10 cellular contexts compared by ENCODE assay signal in genomic region chrX:107777536-107777832, GRCh38. TPM values are rescaled to one million over a fixed set of nuclear protein-coding genes. Genes with fewer than 3 reads are reported as not detected.
DNase-seq lines count a peak whose midpoint lies in the region; ATAC-seq and TF ChIP-seq lines count a peak whose summit lies in the region.
"Had no signal": no experiment of that assay in that cellular context is flagged by ENCODE, and none has a peak within 500 bp of the region (broad histone marks: within the 10 kb centered on the region; RNA-seq: fewer than 3 reads in every experiment).

Gene NCBP2L (plus strand): TSS chrX:107777733. CDS start chrX:107794221, 16,488 bp downstream.

- H3K4me2 ChIP-seq in Karpas-422 (ENCODE audit: low read depth, low read length, poor library complexity, severe bottlenecking): peak within 1 kb of the TSS; percentile 80

- H3K4me3 ChIP-seq in AG09309 (ENCODE audit: control insufficient read depth, low read depth, low read length): peak within 1 kb of the TSS; percentile 48
- H3K4me3 ChIP-seq in Karpas-422 (ENCODE audit: low read length): peak within 1 kb of the TSS; percentile 66

- H3K9me3 ChIP-seq in Karpas-422 (ENCODE audit: low read length): no peaks in the 10 kb centered on the region

- H3K4me3 Mint-ChIP-seq in dendritic cell treated with granulocyte-macrophage colony-stimulating factor and Interleukin-4, amounts not matched to agents 40 ng/mL and 50 ng/mL, for 4 days: peak within 1 kb of the TSS; percentile 70
- H3K4me3 Mint-ChIP-seq in nephron progenitor cell: peak within 1 kb of the TSS; percentile 81

- no peak within 1 kb of the TSS for H3K27ac ChIP-seq in Karpas-422 (ENCODE audit: low read length)

- no peaks in the 10 kb centered on the region for H3K9me3 Mint-ChIP-seq in dendritic cell treated with granulocyte-macrophage colony-stimulating factor and Interleukin-4, amounts not matched to agents 40 ng/mL and 50 ng/mL, for 4 days
- peaks cover 28% of the 10 kb centered on the region for H3K9me3 Mint-ChIP-seq in nephron progenitor cell

- H3K27me3 ChIP-seq in Karpas-422 (ENCODE audit: low read length): no peaks in the 10 kb centered on the region

- DNase-seq in AG09309 (ENCODE audit: low read depth) (no peak), Karpas-422 (no peak), nephron progenitor cell (no peak), GF-D8 (lab: John Stamatoyannopoulos, UW) (no peak), RPMI8226 (no peak)

- TF ChIP-seq CTCF in AG09309 (IDR thresholded peaks at IDR 0.05; ENCODE audit: control insufficient read depth, insufficient read depth, low read depth, low read length, missing control alignments): no peak
- no peak for TF ChIP-seq CTCF in nephron progenitor cell (IDR thresholded peaks at IDR 0.05)

- H2AFZ ChIP-seq in Karpas-422 (ENCODE audit: low read length): peak within 1 kb of the TSS; percentile 84

- no peaks in the 10 kb centered on the region for H3K9me2 ChIP-seq in Karpas-422 (replicated peaks; ENCODE audit: insufficient read depth, low read length)

- no peaks in the 10 kb centered on the region for H3K79me2 ChIP-seq in Karpas-422 (ENCODE audit: low read length)

- no peaks in the 10 kb centered on the region for H4K20me1 ChIP-seq in Karpas-422 (ENCODE audit: insufficient read depth, low read depth, low read length)

- H3K27me3 Mint-ChIP-seq in dendritic cell treated with granulocyte-macrophage colony-stimulating factor and Interleukin-4, amounts not matched to agents 40 ng/mL and 50 ng/mL, for 4 days: peaks cover 37% of the 10 kb centered on the region
- peaks cover 34% of the 10 kb centered on the region for H3K27me3 Mint-ChIP-seq in nephron progenitor cell (ENCODE audit: low read depth, poor library complexity)

- ATAC-seq in GM19328 (IDR thresholded peaks at IDR 0.05; ENCODE audit: unreplicated experiment) (no peak), GM18498 (IDR thresholded peaks at IDR 0.05; ENCODE audit: unreplicated experiment) (no peak)

- peak within 1 kb of the TSS; percentile 20 for H3K27ac Mint-ChIP-seq in dendritic cell treated with granulocyte-macrophage colony-stimulating factor and Interleukin-4, amounts not matched to agents 40 ng/mL and 50 ng/mL, for 4 days
- H3K27ac Mint-ChIP-seq in nephron progenitor cell: no peak within 1 kb of the TSS

- H3K4me1 Mint-ChIP-seq in dendritic cell treated with granulocyte-macrophage colony-stimulating factor and Interleukin-4, amounts not matched to agents 40 ng/mL and 50 ng/mL, for 4 days (ENCODE audit: low read depth): peaks cover 14% of the 10 kb centered on the region
- peaks cover 31% of the 10 kb centered on the region for H3K4me1 Mint-ChIP-seq in nephron progenitor cell

- H3K9ac ChIP-seq in Karpas-422 (ENCODE audit: low read length): peak within 1 kb of the TSS; percentile 66

- H3K36me3 ChIP-seq in Karpas-422 (ENCODE audit: insufficient read depth, low read length): no peaks in the 10 kb centered on the region

- intact Hi-C loops in dendritic cell treated with granulocyte-macrophage colony-stimulating factor and Interleukin-4, amounts not matched to agents 40 ng/mL and 50 ng/mL, for 4 days (cut with micrococcal nuclease): loop anchor here (1.0 to 10.0 kb wide), 3 partner anchors 118 to 753 kb away; no protein-coding TSS in a partner anchor

- peaks cover 16% of the 10 kb centered on the region for H3K4me1 ChIP-seq in Karpas-422 (ENCODE audit: low read length)

- H3K36me3 Mint-ChIP-seq in dendritic cell treated with granulocyte-macrophage colony-stimulating factor and Interleukin-4, amounts not matched to agents 40 ng/mL and 50 ng/mL, for 4 days (ENCODE audit: low read depth): no peaks in the 10 kb centered on the region
- H3K36me3 Mint-ChIP-seq in nephron progenitor cell (ENCODE audit: low read depth): no peaks in the 10 kb centered on the region

RNA-seq across cellular contexts. Expression of gene NCBP2L, which starts in this region (rescaled TPM):
- not detected in 2 replicates for total RNA-seq in Karpas-422 (2014; rRNA removed; shearing (Covaris generic); ENCODE audit: low replicate concordance)
- total RNA-seq: dermis microvascular lymphatic vessel endothelial cell, RPMI7951 had no signal
